ENCODE assay signal across 1 cellular context in genomic region chr16:66830422-66831404, GRCh38.
TF ChIP-seq lines count a peak whose summit lies in the region.

TSS of gene NAE1 (minus strand) at chr16:66830976. CDS start at chr16:66830899, 77 bp downstream.

TF ChIP-seq in HepG2, 621 proteins besides CTCF, POLR2A, EP300 and RAD21 (continued from another document and continues in another):
- no peak for TF ChIP-seq THAP9 (CRISPR knock-in tag; IDR thresholded peaks at IDR 0.05; ENCODE audit: borderline replicate concordance)
- TF ChIP-seq ZHX1 (CRISPR knock-in tag; IDR thresholded peaks at IDR 0.05; ENCODE audit: low read depth) = peak; percentile 43; the same call in 1 of the 2 replicates
- TF ChIP-seq ARNTL (CRISPR knock-in tag; IDR thresholded peaks at IDR 0.05) = peak; percentile 69
- no peak for TF ChIP-seq CREM (IDR thresholded peaks at IDR 0.05)
- TF ChIP-seq CREM (CRISPR knock-in tag; IDR thresholded peaks at IDR 0.05) = no peak
- no peak for TF ChIP-seq TBL1XR1 (IDR thresholded peaks at IDR 0.05; ENCODE audit: borderline replicate concordance, low read length, partially characterized antibody)
- no peak for TF ChIP-seq ATAD3A (CRISPR knock-in tag; IDR thresholded peaks at IDR 0.05)
- peak; percentile 83 for TF ChIP-seq MAX (IDR thresholded peaks at IDR 0.05)
- TF ChIP-seq MAFG (CRISPR knock-in tag; IDR thresholded peaks at IDR 0.05) = 0 out of 2 replicates have a peak, but pooled peaks have one; percentile 7
- TF ChIP-seq NFE2L1 (CRISPR knock-in tag; IDR thresholded peaks at IDR 0.05; ENCODE audit: borderline replicate concordance) = no peak
- TF ChIP-seq ZNF180 (CRISPR knock-in tag; IDR thresholded peaks at IDR 0.05; ENCODE audit: borderline replicate concordance, low read depth) = peak; percentile 92; the same call in 1 of the 2 replicates
- TF ChIP-seq HMG20A (CRISPR knock-in tag; IDR thresholded peaks at IDR 0.05; ENCODE audit: borderline replicate concordance) = no peak
- peak; percentile 99 for TF ChIP-seq RBFOX2 (IDR thresholded peaks at IDR 0.05; ENCODE audit: low read depth, low read length)
- TF ChIP-seq ZIK1 (CRISPR knock-in tag; IDR thresholded peaks at IDR 0.05; ENCODE audit: borderline replicate concordance, low read depth) = 0 out of 2 replicates have a peak, but pooled peaks have one; percentile 27
- TF ChIP-seq ZNF354B (CRISPR knock-in tag; IDR thresholded peaks at IDR 0.05) = 0 out of 2 replicates have a peak, but pooled peaks have one; percentile 45
- TF ChIP-seq ZNF614 (CRISPR knock-in tag; IDR thresholded peaks at IDR 0.05; ENCODE audit: borderline replicate concordance) = peak; percentile 95
- TF ChIP-seq RAD51 (IDR thresholded peaks at IDR 0.05; ENCODE audit: borderline replicate concordance) = no peak
- TF ChIP-seq KDM1A (CRISPR knock-in tag; IDR thresholded peaks at IDR 0.05) = peak; percentile 99
- TF ChIP-seq MNT (IDR thresholded peaks at IDR 0.05) = no peak
- peak; percentile 93 for TF ChIP-seq TP53 (CRISPR knock-in tag; conservative IDR thresholded peaks at IDR 0.05)
- TF ChIP-seq ZNF792 (CRISPR knock-in tag; IDR thresholded peaks at IDR 0.05) = no peak
- peak; percentile 88; the same call in 1 of the 2 replicates for TF ChIP-seq ZNF3 (CRISPR knock-in tag; IDR thresholded peaks at IDR 0.05)
- no peak; the same call in 1 of the 2 replicates for TF ChIP-seq MLX (CRISPR knock-in tag; IDR thresholded peaks at IDR 0.05)
- TF ChIP-seq ETS1 (CRISPR knock-in tag; IDR thresholded peaks at IDR 0.05) = peak; percentile 96
- TF ChIP-seq ZNF607 (CRISPR knock-in tag; IDR thresholded peaks at IDR 0.05; ENCODE audit: borderline replicate concordance) = peak; percentile 94
- TF ChIP-seq SRSF4 (IDR thresholded peaks at IDR 0.05; ENCODE audit: low read depth, low read length, poor library complexity, severe bottlenecking) = peak; percentile 62
- peak; percentile 93 for TF ChIP-seq E2F1 (CRISPR knock-in tag; IDR thresholded peaks at IDR 0.05)
- TF ChIP-seq ZBTB3 (CRISPR knock-in tag; IDR thresholded peaks at IDR 0.05; ENCODE audit: borderline replicate concordance, low read depth) = peak; percentile 28; the same call in 1 of the 2 replicates
- peak; percentile 79; the same call in 1 of the 2 replicates for TF ChIP-seq ZNF788 (CRISPR knock-in tag; IDR thresholded peaks at IDR 0.05; ENCODE audit: borderline replicate concordance)
- peak; percentile 78; the same call in 1 of the 2 replicates for TF ChIP-seq AKAP8 (CRISPR knock-in tag; IDR thresholded peaks at IDR 0.05)
- TF ChIP-seq YEATS4 (CRISPR knock-in tag; IDR thresholded peaks at IDR 0.05; ENCODE audit: borderline replicate concordance) = peak; percentile 99
- no peak; the same call in none of the 2 replicates for TF ChIP-seq LCORL (IDR thresholded peaks at IDR 0.05)
- peak; percentile 82 for TF ChIP-seq LCORL (CRISPR knock-in tag; IDR thresholded peaks at IDR 0.05)
- TF ChIP-seq PREB (CRISPR knock-in tag; IDR thresholded peaks at IDR 0.05) = peak; percentile 91; the same call in 1 of the 2 replicates
- peak; percentile 86; the same call in 1 of the 2 replicates for TF ChIP-seq MLXIP (CRISPR knock-in tag; IDR thresholded peaks at IDR 0.05; ENCODE audit: borderline replicate concordance)
- TF ChIP-seq ZNF572 (CRISPR knock-in tag; IDR thresholded peaks at IDR 0.05) = no peak
- TF ChIP-seq CHCHD3 (CRISPR knock-in tag; IDR thresholded peaks at IDR 0.05) = peak; percentile 27; the same call in 1 of the 2 replicates
- TF ChIP-seq HIVEP1 (CRISPR knock-in tag; IDR thresholded peaks at IDR 0.05) = peak; percentile 44; the same call in 1 of the 2 replicates
- peak; percentile 92 for TF ChIP-seq TAF1 (CRISPR knock-in tag; IDR thresholded peaks at IDR 0.05)
- no peak for TF ChIP-seq ZNF841 (CRISPR knock-in tag; IDR thresholded peaks at IDR 0.05; ENCODE audit: borderline replicate concordance)
- TF ChIP-seq PBX2 (CRISPR knock-in tag; IDR thresholded peaks at IDR 0.05) = no peak
- TF ChIP-seq SCMH1 (CRISPR knock-in tag; IDR thresholded peaks at IDR 0.05; ENCODE audit: borderline replicate concordance) = no peak
- no peak for TF ChIP-seq MEF2D (CRISPR knock-in tag; IDR thresholded peaks at IDR 0.05)
- 0 out of 2 replicates have a peak, but pooled peaks have one; percentile 38 for TF ChIP-seq SMAD3 (CRISPR knock-in tag; IDR thresholded peaks at IDR 0.05)
- TF ChIP-seq JARID2 (CRISPR knock-in tag; IDR thresholded peaks at IDR 0.05; ENCODE audit: insufficient replicate concordance) = no peak
- no peak; the same call in 1 of the 2 replicates for TF ChIP-seq NAIF1 (CRISPR knock-in tag; IDR thresholded peaks at IDR 0.05; ENCODE audit: borderline replicate concordance)
- TF ChIP-seq FOXP1 (IDR thresholded peaks at IDR 0.05) = no peak
- no peak; the same call in 1 of the 2 replicates for TF ChIP-seq FOXP1 (CRISPR knock-in tag; IDR thresholded peaks at IDR 0.05)
- no peak for TF ChIP-seq RBAK (CRISPR knock-in tag; IDR thresholded peaks at IDR 0.05)
